Comparison of ENCODE assay signal across 8 cellular contexts in genomic region chr18:77248873-77249582, GRCh38. TPM values are rescaled to one million over a fixed set of nuclear protein-coding genes. Genes with fewer than 3 reads are reported as not detected.
DNase-seq lines count a peak whose midpoint lies in the region; ATAC-seq and TF ChIP-seq lines count a peak whose summit lies in the region.

No MANE protein-coding gene starts in this region.

- TF ChIP-seq EP300 in upper lobe of left lung (IDR thresholded peaks at IDR 0.05): no peak

- H3K27ac ChIP-seq in mesodermal cell (ENCODE audit: low read depth, low read length, severe bottlenecking): no peak overlapping the region
- H3K27ac ChIP-seq in upper lobe of left lung: no peak overlapping the region
- H3K27ac ChIP-seq in OCI-LY7 (ENCODE audit: low read depth, low read length, poor library complexity, severe bottlenecking): no peak overlapping the region

- TF ChIP-seq POLR2A in upper lobe of left lung (IDR thresholded peaks at IDR 0.05): no peak

- no peaks in the 10 kb centered on the region for H3K9me2 ChIP-seq in OCI-LY7 (ENCODE audit: insufficient read depth, low read length)

- BruUV-seq in OCI-LY7 (replicated peaks; lab: Mats Ljungman, UMichigan): no TSS peak

- no peaks in the 10 kb centered on the region for H3K79me2 ChIP-seq in OCI-LY7 (ENCODE audit: insufficient read depth, low read depth, low read length)

- peaks cover 47% of the 10 kb centered on the region for H3K27me3 Mint-ChIP-seq in activated naive CD4-positive, alpha-beta T cell treated with anti-CD3 and anti-CD28 coated beads, Interleukin-2, amount 50 U/mL, for 24 hours

- H3K27me3 ChIP-seq in upper lobe of left lung: peaks cover 0 to 34% (median 18%) of the 10 kb centered on the region in 4 donors

- H3K9me3 Mint-ChIP-seq in activated naive CD4-positive, alpha-beta T cell treated with anti-CD3 and anti-CD28 coated beads, Interleukin-2, amount 50 U/mL, for 24 hours: peaks cover 13% of the 10 kb centered on the region

- H3K4me3 Mint-ChIP-seq in activated naive CD4-positive, alpha-beta T cell treated with anti-CD3 and anti-CD28 coated beads, Interleukin-2, amount 50 U/mL, for 24 hours: peak overlapping the region; percentile 58

- H4K20me1 ChIP-seq in OCI-LY7 (ENCODE audit: insufficient read depth, low read length): no peaks in the 10 kb centered on the region

- no peak overlapping the region for H3K4me2 ChIP-seq in OCI-LY7 (ENCODE audit: low read length)

- POLR2A ChIA-PET in OCI-LY7 (lab: Charles Lee): no interaction called here

- DNase-seq in activated naive CD4-positive, alpha-beta T cell treated with Interleukin-2 at 50 U/mL for 16 hours: no peak
- peak in 1 of 2 donors; percentile 19 for DNase-seq in cardiac fibroblast (ENCODE audit: low read depth in 2 of 2)
- no peak for DNase-seq in upper lobe of left lung
- no peak for DNase-seq in OCI-LY7 (ENCODE audit: low spot score)

- H3K4me1 Mint-ChIP-seq in activated naive CD4-positive, alpha-beta T cell treated with anti-CD3 and anti-CD28 coated beads, Interleukin-2, amount 50 U/mL, for 24 hours: peaks cover 19% of the 10 kb centered on the region

- no peak overlapping the region for H3K27ac Mint-ChIP-seq in activated naive CD4-positive, alpha-beta T cell treated with anti-CD3 and anti-CD28 coated beads, Interleukin-2, amount 50 U/mL, for 24 hours

- WGBS in mesodermal cell (ENCODE audit: insufficient coverage in 2 of 2), 2 experiments: 24 to 33% methylated on average over 11 to 12 of the region's 22 CpGs
- 12% methylated on average over 18 to 21 of the region's 22 CpGs for WGBS in upper lobe of left lung, 2 donors

- ATAC-seq in upper lobe of left lung (ENCODE audit: low FRiP score in 2 of 2) (peak in 1 of 2 donors; percentile 26), GM19328 (IDR thresholded peaks at IDR 0.05; ENCODE audit: unreplicated experiment) (no peak), HG02885 (IDR thresholded peaks at IDR 0.05; ENCODE audit: poor library complexity, unreplicated experiment) (no peak)

- intact Hi-C loops in OCI-LY7 (cut with micrococcal nuclease; ENCODE audit: unreplicated experiment): no loop called here

- H3K4me1 ChIP-seq in mesodermal cell (ENCODE audit: control insufficient read depth, insufficient read depth, low read length, poor library complexity, severe bottlenecking): peaks cover 5% of the 10 kb centered on the region
- H3K4me1 ChIP-seq in upper lobe of left lung: peaks cover 4 to 28% (median 16%) of the 10 kb centered on the region in 4 donors
- H3K4me1 ChIP-seq in OCI-LY7 (ENCODE audit: insufficient read depth, low read length, poor library complexity, severe bottlenecking): no peaks in the 10 kb centered on the region

- TF ChIP-seq CTCF in cardiac fibroblast (IDR thresholded peaks at IDR 0.05; ENCODE audit: low read depth, low read length) (no peak), upper lobe of left lung (IDR thresholded peaks at IDR 0.05) (no peak), OCI-LY7 (conservative IDR thresholded peaks at IDR 0.05; ENCODE audit: low read length) (no peak)

- peaks cover 8% of the 10 kb centered on the region for H3K36me3 Mint-ChIP-seq in activated naive CD4-positive, alpha-beta T cell treated with anti-CD3 and anti-CD28 coated beads, Interleukin-2, amount 50 U/mL, for 24 hours

- H3K9me3 ChIP-seq in mesodermal cell (ENCODE audit: control insufficient read depth, low read length): no peaks in the 10 kb centered on the region
- H3K9me3 ChIP-seq in upper lobe of left lung: peaks cover 0 to 5% (median 0%) of the 10 kb centered on the region in 4 donors
- no peaks in the 10 kb centered on the region for H3K9me3 ChIP-seq in OCI-LY7 (ENCODE audit: low read length)

- H3K36me3 ChIP-seq in mesodermal cell (ENCODE audit: control insufficient read depth, insufficient read depth, low read length) (no peaks in the 10 kb centered on the region), upper lobe of left lung (no peaks in the 10 kb centered on the region), OCI-LY7 (ENCODE audit: insufficient read depth, low read length) (no peaks in the 10 kb centered on the region)

- CTCF ChIA-PET in OCI-LY7 (lab: Charles Lee; ENCODE audit: unreplicated experiment): no interaction called here

- H2AFZ ChIP-seq in OCI-LY7 (ENCODE audit: low read length): no peak overlapping the region

- H3K4me3 ChIP-seq in cardiac fibroblast (replicated peaks in 1 of 2; ENCODE audit: low read depth in 2 of 2, low read length in 2 of 2): peak overlapping the region; percentile 29 to 43
- H3K4me3 ChIP-seq in mesodermal cell (ENCODE audit: extremely low read depth, insufficient read depth, low read length, poor library complexity, severe bottlenecking): peak overlapping the region; percentile 16
- peak overlapping the region in 3 of 4 donors; percentile 27 to 41 (median 31) for H3K4me3 ChIP-seq in upper lobe of left lung
- H3K4me3 ChIP-seq in OCI-LY7 (ENCODE audit: low read depth, low read length, poor library complexity, severe bottlenecking): no peak overlapping the region

RNA-seq across cellular contexts. Expression of gene GALR1, which starts 0.6 kb away (rescaled TPM):
- not detected for polyA plus RNA-seq in mesodermal cell (2013, experiment 1 of 2)
- not detected for polyA plus RNA-seq in mesodermal cell (2013, experiment 2 of 2)
- total RNA-seq in upper lobe of left lung (not detected), OCI-LY7 (2022) (not detected in 2 replicates)
- total RNA-seq in OCI-LY7 (2014; rRNA removed; shearing (Covaris generic)): not detected in 2 replicates
